Comparison of ENCODE assay signal across 41 cellular contexts in genomic region chr6:47671777-47672176, GRCh38. TPM values are rescaled to one million over a fixed set of nuclear protein-coding genes. Genes with fewer than 3 reads are reported as not detected.
"Had no signal": no experiment of that assay in that cellular context is flagged by ENCODE, and none has a peak within 500 bp of the region (broad histone marks: within the 10 kb centered on the region; RNA-seq: fewer than 3 reads in every experiment).

No MANE protein-coding gene starts in this region.

- H3K27me3 ChIP-seq: ascending aorta, cardiac muscle cell had no signal

- H3K9me3 Mint-ChIP-seq: activated CD4-positive, alpha-beta memory T cell treated with anti-CD3 and anti-CD28 coated beads, Interleukin-2, amount 10 ng/mL, durations not matched to agents 7 days and 5 days; activated CD4-positive, alpha-beta T cell treated with anti-CD3 and anti-CD28 coated beads, Interleukin-2, amount 10 ng/mL, durations not matched to agents 7 days and 5 days; activated naive CD4-positive, alpha-beta T cell treated with anti-CD3 and anti-CD28 coated beads, Interleukin-2, amount 10 ng/mL, durations not matched to agents 7 days and 5 days; activated naive CD4-positive, alpha-beta T cell treated with anti-CD3 and anti-CD28 coated beads, Interleukin-2, amount 50 U/mL, for 24 hours; activated naive CD8-positive, alpha-beta T cell treated with anti-CD3 and anti-CD28 coated beads, Interleukin-2, amount 10 ng/mL, durations not matched to agents 7 days and 5 days; activated naive CD8-positive, alpha-beta T cell treated with anti-CD3 and anti-CD28 coated beads, Interleukin-2, amount 50 U/mL, for 24 hours; activated T-cell treated with anti-CD3 and anti-CD28 coated beads, Interleukin-2, amount 50 U/mL, for 4 hours; activated T-cell treated with anti-CD3 and anti-CD28 coated beads, Interleukin-2, amount 50 U/mL, for 72 hours; activated T-helper 1 cell treated with anti-CD3 and anti-CD28 coated beads, Interleukin-12 subunit alpha, Interleukin-12 subunit beta, Interleukin-2, Interleukin-4 antibody, amounts not matched to agents 30 ng/mL and 10 ng/mL and 1 ng/mL, durations not matched to agents 14 hours and 24 hours and 36 hours; activated T-helper 17 cell treated with anti-CD3 and anti-CD28 coated beads, Interleukin-2, amount 50 U/mL, for 72 hours; central memory CD8-positive, alpha-beta T cell; T-helper 1 cell treated with Interleukin-12 subunit alpha and Interleukin-12 subunit beta and Interleukin-4 antibody, amounts not matched to agents 30 μg/mL and 1 μg/mL, for 36 hours; T-helper 2 cell treated with Interferon-gamma antibody and Interleukin-4, amounts not matched to agents 5 μg/mL and 100 μg/mL, for 36 hours had no signal

- H3K4me3 ChIP-seq: ascending aorta, cardiac muscle cell had no signal

- FAIRE-seq: bronchial epithelial cell had no signal

- ATAC-seq: activated CD4-positive, alpha-beta T cell treated with anti-CD3 and anti-CD28 coated beads for 36 hours; activated CD4-positive, CD25-positive, alpha-beta regulatory T cell treated with anti-CD3 and anti-CD28 coated beads, Interleukin-2, amount 50 U/mL, for 24 hours; activated CD8-positive, alpha-beta memory T cell treated with anti-CD3 and anti-CD28 coated beads, Interleukin-2, amount 10 ng/mL, durations not matched to agents 7 days and 5 days; activated CD8-positive, alpha-beta T cell treated with anti-CD3 and anti-CD28 coated beads, Interleukin-2, amount 10 ng/mL, durations not matched to agents 7 days and 5 days; activated naive CD8-positive, alpha-beta T cell treated with anti-CD3 and anti-CD28 coated beads, Interleukin-2, amount 50 U/mL, for 24 hours; activated T-cell treated with anti-CD3 and anti-CD28 coated beads, Interleukin-2, amount 50 U/mL, for 4 hours; activated T-cell treated with anti-CD3 and anti-CD28 coated beads, Interleukin-2, amount 50 U/mL, for 72 hours; activated T-helper 17 cell treated with anti-CD3 and anti-CD28 coated beads, Interleukin-2, amount 50 U/mL, for 72 hours; WTC11 had no signal

- H3K9me3 ChIP-seq: ascending aorta had no signal

- H3K27ac ChIP-seq: ascending aorta, cardiac muscle cell had no signal

- H3K36me3 ChIP-seq: ascending aorta, cardiac muscle cell, WERI-Rb-1 had no signal

- DNase-seq: activated CD4-positive, alpha-beta memory T cell treated with anti-CD3 and anti-CD28 coated beads, Interleukin-2, amount 10 ng/mL, durations not matched to agents 7 days and 5 days; activated CD4-positive, alpha-beta T cell treated with anti-CD3 and anti-CD28 coated beads for 1 hour; activated CD4-positive, alpha-beta T cell treated with anti-CD3 and anti-CD28 coated beads for 36 hours; activated CD4-positive, alpha-beta T cell treated with anti-CD3 and anti-CD28 coated beads for 48 hours; activated CD4-positive, alpha-beta T cell treated with anti-CD3 and anti-CD28 coated beads, Interleukin-2, amount 10 ng/mL, durations not matched to agents 7 days and 5 days; activated CD4-positive, alpha-beta T cell treated with anti-CD3 and anti-CD28 coated beads, Interleukin-2, amount 50 U/mL, for 48 hours; activated CD4-positive, CD25-positive, alpha-beta regulatory T cell; activated CD8-positive, alpha-beta memory T cell treated with anti-CD3 and anti-CD28 coated beads for 24 hours; activated CD8-positive, alpha-beta memory T cell treated with anti-CD3 and anti-CD28 coated beads, Interleukin-2, amount 10 ng/mL, durations not matched to agents 7 days and 5 days; activated CD8-positive, alpha-beta T cell treated with anti-CD3 and anti-CD28 coated beads, Interleukin-2, amount 10 ng/mL, durations not matched to agents 7 days and 5 days; activated gamma-delta T cell; activated naive CD4-positive, alpha-beta T cell treated with anti-CD3 and anti-CD28 coated beads, Interleukin-2, amount 10 ng/mL, durations not matched to agents 7 days and 5 days; activated naive CD4-positive, alpha-beta T cell treated with Interleukin-2 at 50 U/mL for 16 hours; activated naive CD8-positive, alpha-beta T cell treated with anti-CD3 and anti-CD28 coated beads, Interleukin-2, amount 10 ng/mL, durations not matched to agents 7 days and 5 days; activated naive CD8-positive, alpha-beta T cell treated with anti-CD3 and anti-CD28 coated beads, Interleukin-2, amount 50 U/mL, for 24 hours; activated T-cell treated with anti-CD3 and anti-CD28 coated beads for 4 hours; activated T-cell treated with anti-CD3 and anti-CD28 coated beads, Interleukin-2, amount 50 U/mL, for 1 hour; activated T-cell treated with anti-CD3 and anti-CD28 coated beads, Interleukin-2, amount 50 U/mL, for 4 hours; activated T-cell treated with anti-CD3 and anti-CD28 coated beads, Interleukin-2, amount 50 U/mL, for 72 hours; amygdala; anterior cingulate cortex; caudate nucleus; cerebellar nuclear complex; T-helper 1 cell; T-helper 2 cell; T-helper 9 cell; WERI-Rb-1 had no signal

- H3K36me3 Mint-ChIP-seq: activated CD8-positive, alpha-beta memory T cell treated with anti-CD3 and anti-CD28 coated beads, Interleukin-2, amount 10 ng/mL, durations not matched to agents 7 days and 5 days; activated naive CD4-positive, alpha-beta T cell treated with anti-CD3 and anti-CD28 coated beads, Interleukin-2, amount 10 ng/mL, durations not matched to agents 7 days and 5 days; activated naive CD4-positive, alpha-beta T cell treated with anti-CD3 and anti-CD28 coated beads, Interleukin-2, amount 50 U/mL, for 24 hours; activated naive CD8-positive, alpha-beta T cell; activated naive CD8-positive, alpha-beta T cell treated with anti-CD3 and anti-CD28 coated beads, Interleukin-2, amount 10 ng/mL, durations not matched to agents 7 days and 5 days; brain; WTC11 had no signal

- H3K4me1 Mint-ChIP-seq: activated CD4-positive, alpha-beta memory T cell treated with anti-CD3 and anti-CD28 coated beads, Interleukin-2, amount 10 ng/mL, durations not matched to agents 7 days and 5 days; activated CD4-positive, alpha-beta T cell treated with anti-CD3 and anti-CD28 coated beads for 36 hours; activated CD4-positive, alpha-beta T cell treated with anti-CD3 and anti-CD28 coated beads, Interleukin-2, amount 10 ng/mL, durations not matched to agents 7 days and 5 days; activated CD8-positive, alpha-beta memory T cell treated with anti-CD3 and anti-CD28 coated beads, Interleukin-2, amount 10 ng/mL, durations not matched to agents 7 days and 5 days; activated naive CD4-positive, alpha-beta T cell treated with anti-CD3 and anti-CD28 coated beads, Interleukin-2, amount 10 ng/mL, durations not matched to agents 7 days and 5 days; activated naive CD4-positive, alpha-beta T cell treated with anti-CD3 and anti-CD28 coated beads, Interleukin-2, amount 50 U/mL, for 24 hours; activated naive CD8-positive, alpha-beta T cell treated with anti-CD3 and anti-CD28 coated beads, Interleukin-2, amount 10 ng/mL, durations not matched to agents 7 days and 5 days; activated naive CD8-positive, alpha-beta T cell treated with anti-CD3 and anti-CD28 coated beads, Interleukin-2, amount 50 U/mL, for 24 hours; activated T-helper 17 cell treated with anti-CD3 and anti-CD28 coated beads, Interleukin-2, amount 50 U/mL, for 72 hours; central memory CD8-positive, alpha-beta T cell had no signal

- H3K4me3 Mint-ChIP-seq: activated CD4-positive, alpha-beta memory T cell treated with anti-CD3 and anti-CD28 coated beads, Interleukin-2, amount 10 ng/mL, durations not matched to agents 7 days and 5 days; activated CD4-positive, alpha-beta T cell treated with anti-CD3 and anti-CD28 coated beads for 36 hours; activated CD4-positive, alpha-beta T cell treated with anti-CD3 and anti-CD28 coated beads, Interleukin-2, amount 10 ng/mL, durations not matched to agents 7 days and 5 days; activated CD8-positive, alpha-beta memory T cell treated with anti-CD3 and anti-CD28 coated beads, Interleukin-2, amount 10 ng/mL, durations not matched to agents 7 days and 5 days; activated CD8-positive, alpha-beta T cell treated with anti-CD3 and anti-CD28 coated beads, Interleukin-2, amount 10 ng/mL, durations not matched to agents 7 days and 5 days; activated naive CD4-positive, alpha-beta T cell treated with anti-CD3 and anti-CD28 coated beads, Interleukin-2, amount 10 ng/mL, durations not matched to agents 7 days and 5 days; activated naive CD4-positive, alpha-beta T cell treated with anti-CD3 and anti-CD28 coated beads, Interleukin-2, amount 50 U/mL, for 24 hours; activated naive CD8-positive, alpha-beta T cell; activated naive CD8-positive, alpha-beta T cell treated with anti-CD3 and anti-CD28 coated beads, Interleukin-2, amount 10 ng/mL, durations not matched to agents 7 days and 5 days; activated naive CD8-positive, alpha-beta T cell treated with anti-CD3 and anti-CD28 coated beads, Interleukin-2, amount 50 U/mL, for 24 hours; activated T-cell treated with anti-CD3 and anti-CD28 coated beads, Interleukin-2, amount 50 U/mL, for 4 hours; activated T-cell treated with anti-CD3 and anti-CD28 coated beads, Interleukin-2, amount 50 U/mL, for 72 hours; activated T-helper 1 cell treated with anti-CD3 and anti-CD28 coated beads, Interleukin-12 subunit alpha, Interleukin-12 subunit beta, Interleukin-2, Interleukin-4 antibody, amounts not matched to agents 30 ng/mL and 10 ng/mL and 1 ng/mL, durations not matched to agents 14 hours and 24 hours and 36 hours; activated T-helper 17 cell treated with anti-CD3 and anti-CD28 coated beads, Interleukin-2, amount 50 U/mL, for 72 hours; brain; central memory CD8-positive, alpha-beta T cell; T-helper 1 cell treated with Interleukin-12 subunit alpha and Interleukin-12 subunit beta and Interleukin-4 antibody, amounts not matched to agents 30 μg/mL and 1 μg/mL, for 36 hours; T-helper 2 cell treated with Interferon-gamma antibody and Interleukin-4, amounts not matched to agents 5 μg/mL and 100 μg/mL, for 36 hours; WTC11 had no signal

- H3K4me1 ChIP-seq: ascending aorta had no signal

- H3K27ac Mint-ChIP-seq: activated CD4-positive, alpha-beta memory T cell treated with anti-CD3 and anti-CD28 coated beads, Interleukin-2, amount 10 ng/mL, durations not matched to agents 7 days and 5 days; activated CD4-positive, alpha-beta T cell treated with anti-CD3 and anti-CD28 coated beads for 36 hours; activated CD4-positive, alpha-beta T cell treated with anti-CD3 and anti-CD28 coated beads, Interleukin-2, amount 10 ng/mL, durations not matched to agents 7 days and 5 days; activated CD8-positive, alpha-beta memory T cell treated with anti-CD3 and anti-CD28 coated beads, Interleukin-2, amount 10 ng/mL, durations not matched to agents 7 days and 5 days; activated CD8-positive, alpha-beta T cell treated with anti-CD3 and anti-CD28 coated beads, Interleukin-2, amount 10 ng/mL, durations not matched to agents 7 days and 5 days; activated naive CD4-positive, alpha-beta T cell treated with anti-CD3 and anti-CD28 coated beads, Interleukin-2, amount 10 ng/mL, durations not matched to agents 7 days and 5 days; activated naive CD4-positive, alpha-beta T cell treated with anti-CD3 and anti-CD28 coated beads, Interleukin-2, amount 50 U/mL, for 24 hours; activated naive CD8-positive, alpha-beta T cell; activated naive CD8-positive, alpha-beta T cell treated with anti-CD3 and anti-CD28 coated beads, Interleukin-2, amount 10 ng/mL, durations not matched to agents 7 days and 5 days; activated naive CD8-positive, alpha-beta T cell treated with anti-CD3 and anti-CD28 coated beads, Interleukin-2, amount 50 U/mL, for 24 hours; activated T-cell treated with anti-CD3 and anti-CD28 coated beads, Interleukin-2, amount 50 U/mL, for 72 hours; activated T-helper 1 cell treated with anti-CD3 and anti-CD28 coated beads, Interleukin-12 subunit alpha, Interleukin-12 subunit beta, Interleukin-2, Interleukin-4 antibody, amounts not matched to agents 30 ng/mL and 10 ng/mL and 1 ng/mL, durations not matched to agents 14 hours and 24 hours and 36 hours; activated T-helper 17 cell treated with anti-CD3 and anti-CD28 coated beads, Interleukin-2, amount 50 U/mL, for 72 hours; T-helper 1 cell treated with Interleukin-12 subunit alpha and Interleukin-12 subunit beta and Interleukin-4 antibody, amounts not matched to agents 30 μg/mL and 1 μg/mL, for 36 hours; T-helper 2 cell treated with Interferon-gamma antibody and Interleukin-4, amounts not matched to agents 5 μg/mL and 100 μg/mL, for 36 hours; WTC11 had no signal

RNA-seq across cellular contexts. Expression of gene ADGRF4, which starts 26.6 kb away (rescaled TPM):
- total RNA-seq: activated CD4-positive, alpha-beta memory T cell treated with anti-CD3 and anti-CD28 coated beads, Interleukin-2, amount 10 ng/mL, durations not matched to agents 7 days and 5 days; activated CD4-positive, alpha-beta T cell treated with anti-CD3 and anti-CD28 coated beads for 36 hours; activated CD4-positive, alpha-beta T cell treated with anti-CD3 and anti-CD28 coated beads, Interleukin-2, amount 10 ng/mL, durations not matched to agents 7 days and 5 days; activated CD8-positive, alpha-beta memory T cell treated with anti-CD3 and anti-CD28 coated beads, Interleukin-2, amount 10 ng/mL, durations not matched to agents 7 days and 5 days; activated CD8-positive, alpha-beta T cell treated with anti-CD3 and anti-CD28 coated beads, Interleukin-2, amount 10 ng/mL, durations not matched to agents 7 days and 5 days; activated naive CD8-positive, alpha-beta T cell treated with anti-CD3 and anti-CD28 coated beads, Interleukin-2, amount 10 ng/mL, durations not matched to agents 7 days and 5 days; activated T-cell treated with anti-CD3 and anti-CD28 coated beads, Interleukin-2, amount 50 U/mL, for 4 hours; activated T-cell treated with anti-CD3 and anti-CD28 coated beads, Interleukin-2, amount 50 U/mL, for 72 hours; activated T-helper 1 cell treated with anti-CD3 and anti-CD28 coated beads, Interleukin-12 subunit alpha, Interleukin-12 subunit beta, Interleukin-2, Interleukin-4 antibody, amounts not matched to agents 30 ng/mL and 10 ng/mL and 1 ng/mL, durations not matched to agents 14 hours and 24 hours and 36 hours; activated T-helper 17 cell treated with anti-CD3 and anti-CD28 coated beads, Interleukin-2, amount 50 U/mL, for 72 hours; ascending aorta; cardiac muscle cell; chondrocyte; WTC11 had no signal
- polyA plus RNA-seq: cardiac muscle cell had no signal
